In the genomic region with DNA sequence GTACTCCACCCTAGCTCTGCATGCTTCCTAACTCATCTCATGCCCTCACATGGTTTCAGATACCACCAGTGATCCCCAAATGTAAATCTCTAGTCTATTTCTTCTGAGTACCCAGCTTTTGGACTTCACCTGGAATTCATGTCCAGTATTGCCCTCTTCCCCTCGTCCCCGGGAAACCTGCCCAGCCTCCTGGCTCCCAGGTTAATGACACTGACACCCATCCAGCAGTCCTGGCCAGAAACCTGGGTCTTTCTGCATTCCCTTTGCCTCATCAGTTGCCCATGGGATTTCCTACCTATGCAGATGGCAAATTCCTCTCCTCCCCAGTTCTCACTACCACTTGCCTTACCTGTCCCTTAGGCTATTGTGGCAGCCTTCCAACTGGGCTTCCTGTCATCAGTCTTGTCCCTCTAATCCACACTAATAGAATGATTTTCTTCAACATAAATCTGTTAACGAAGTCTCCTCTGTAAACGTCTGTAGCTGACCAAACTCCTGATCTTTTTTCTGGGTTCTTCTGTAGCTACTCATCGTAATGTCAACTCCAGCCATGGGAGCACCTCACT, we compare ENCODE assay signal across 17 cellular contexts. TPM values are rescaled to one million over a fixed set of nuclear protein-coding genes. Genes with fewer than 3 reads are reported as not detected.
DNase-seq lines count a peak whose midpoint lies in the region; ATAC-seq, FAIRE-seq and TF ChIP-seq lines count a peak whose summit lies in the region.
"Had no signal": no experiment of that assay in that cellular context is flagged by ENCODE, and none has a peak within 500 bp of the region (broad histone marks: within the 10 kb centered on the region; RNA-seq: fewer than 3 reads in every experiment).

No MANE protein-coding gene starts in this region.

- H3K27me3 ChIP-seq in liver (ENCODE audit: control insufficient read depth in 4 of 4, insufficient read depth in 4 of 4, low read length in 3 of 4) (no peaks in the 10 kb centered on the region), HepG2 (ENCODE audit: control insufficient read depth in 1 of 2, insufficient read depth in 2 of 2, low read length in 2 of 2) (0 out of 5 replicates have a peak, but pooled peaks cover 0 to 4% of the 10 kb centered on the region in 2 experiments)

- CTCF ChIA-PET in HepG2 (lab: Yijun Ruan, JAX; ENCODE audit: low intra/inter-chr PET ratio, low total read pairs) = no interaction called here

- POLR2A ChIA-PET in HepG2 (lab: Yijun Ruan, JAX) = no interaction called here

- BruUV-seq in HepG2 (replicated peaks; lab: Mats Ljungman, UMichigan) = no TSS peak

- H3K36me3 ChIP-seq in liver (ENCODE audit: control insufficient read depth in 4 of 4, insufficient read depth in 3 of 4, low read depth in 1 of 4, low read length in 3 of 4) (no peaks in the 10 kb centered on the region), HepG2 (replicated peaks in 1 of 2; ENCODE audit: control insufficient read depth in 1 of 2, insufficient read depth in 2 of 2, low read length in 2 of 2) (no peaks in the 10 kb centered on the region), kidney (ENCODE audit: control insufficient read depth in 1 of 2, insufficient read depth in 2 of 2, low read length in 2 of 2) (no peaks in the 10 kb centered on the region)

- no peak for DNase-seq in HepG2 (ENCODE audit: low spot score)
- DNase-seq in NCI-H69 (lab: John Stamatoyannopoulos, UW) = peak; percentile 67
- peak; percentile 51 for DNase-seq in epithelial cell of esophagus (ENCODE audit: low read depth)
- DNase-seq in kidney = no peak
- DNase-seq: C1 segment of cervical spinal cord; CD4-positive, alpha-beta memory T cell; DMS79; HCEC 1CT; HFFc6 had no signal

- in situ Hi-C loops in HepG2 (cut with HindIII; ENCODE audit: extremely low pct_ligation_motif_present, low pct_unique_long_range_greater_than_20kb) = no loop called here

- no peak for TF ChIP-seq POLR2A in HepG2 (IDR thresholded peaks at IDR 0.05; ENCODE audit: insufficient read depth in 1 of 2, low read depth in 2 of 2, low read length in 2 of 2)

- TF ChIP-seq CTCF in liver (IDR thresholded peaks at IDR 0.05; ENCODE audit: low read depth, low read length, missing input control) = no peak
- TF ChIP-seq CTCF in HepG2 (CRISPR knock-in tag; IDR thresholded peaks at IDR 0.05) = no peak
- no peak for TF ChIP-seq CTCF in epithelial cell of esophagus (IDR thresholded peaks at IDR 0.05; ENCODE audit: insufficient read depth, low read depth, low read length, missing control alignments)
- no peak for TF ChIP-seq CTCF in kidney (IDR thresholded peaks at IDR 0.05; ENCODE audit: borderline replicate concordance, extremely low read depth, insufficient read depth)

- FAIRE-seq in HepG2 (lab: Jason Lieb, UNC) (no peak), kidney (lab: Jason Lieb, UNC) (no peak)
- FAIRE-seq: A204.1, G401.6, GM12892, GM19239 had no signal

- intact Hi-C loops in HepG2 (cut with micrococcal nuclease; ENCODE audit: unreplicated experiment) = no loop called here
- intact Hi-C loops in kidney (cut with DNase I) = no loop called here

- H3K4me3 ChIP-seq in liver (ENCODE audit: low read depth in 1 of 3, low read length in 3 of 3) = no peak overlapping the region
- H3K4me3 ChIP-seq in HepG2 (replicated peaks in 1 of 3; ENCODE audit: insufficient read depth in 1 of 3, low read depth in 2 of 3, low read length in 3 of 3) = no peak overlapping the region
- no peak overlapping the region for H3K4me3 ChIP-seq in epithelial cell of esophagus (ENCODE audit: low read length)
- no peak overlapping the region for H3K4me3 ChIP-seq in kidney (ENCODE audit: low read length in 2 of 2)

- H3K27ac ChIP-seq in liver (ENCODE audit: low read depth in 1 of 2, low read length in 2 of 2) (no peak overlapping the region), HepG2 (ENCODE audit: extremely low read length, insufficient read depth, low read length) (no peak overlapping the region), kidney (ENCODE audit: low read depth in 2 of 2, low read length in 2 of 2) (no peak overlapping the region)

- no peaks in the 10 kb centered on the region for H3K79me2 ChIP-seq in HepG2 (ENCODE audit: insufficient read depth, low read length)

- H3K9ac ChIP-seq in liver (ENCODE audit: low read depth in 1 of 2, low read length in 2 of 2) = no peak overlapping the region
- H3K9ac ChIP-seq in HepG2 (ENCODE audit: insufficient read depth, low read depth, low read length) = no peak overlapping the region
- no peak overlapping the region for H3K9ac ChIP-seq in kidney (ENCODE audit: low read length in 2 of 2)

- WGBS in liver = 66% methylated on average over 5 of the region's 5 CpGs
- WGBS in HepG2 (ENCODE audit: low lambda C conversion rate) = 42% methylated on average over 5 of the region's 5 CpGs

- no peaks in the 10 kb centered on the region for H4K20me1 ChIP-seq in HepG2 (ENCODE audit: insufficient read depth, low read length)

- TF ChIP-seq EP300 in HepG2 (IDR thresholded peaks at IDR 0.05; ENCODE audit: low read depth in 2 of 2, low read length in 2 of 2) (no peak), HepG2 (CRISPR knock-in tag; IDR thresholded peaks at IDR 0.05; ENCODE audit: borderline replicate concordance) (no peak)

- H3K9me3 ChIP-seq in liver (ENCODE audit: control insufficient read depth in 4 of 4, low read length in 3 of 4) (no peaks in the 10 kb centered on the region), HepG2 (ENCODE audit: low read length) (no peaks in the 10 kb centered on the region), kidney (ENCODE audit: control insufficient read depth in 1 of 2, low read length in 2 of 2) (no peaks in the 10 kb centered on the region)

- H3K4me1 ChIP-seq in liver (ENCODE audit: control insufficient read depth in 4 of 4, insufficient read depth in 4 of 4, low read length in 3 of 4) = peaks cover 0 to 17% (median 11%) of the 10 kb centered on the region in 4 donors
- H3K4me1 ChIP-seq in HepG2 (ENCODE audit: insufficient read depth, low read length) = no peaks in the 10 kb centered on the region
- no peaks in the 10 kb centered on the region for H3K4me1 ChIP-seq in kidney (ENCODE audit: control insufficient read depth in 1 of 2, insufficient read depth in 1 of 2, low read depth in 1 of 2, low read length in 2 of 2)

- H2AFZ ChIP-seq in HepG2 (ENCODE audit: low read length) = no peak overlapping the region

- H3K4me2 ChIP-seq in HepG2 (ENCODE audit: low read depth, low read length) = no peak overlapping the region

- ATAC-seq in HepG2 = no peak
- ATAC-seq in HG02840 (IDR thresholded peaks at IDR 0.05; ENCODE audit: low FRiP score, unreplicated experiment) = no peak
- ATAC-seq in GM18520 (IDR thresholded peaks at IDR 0.05; ENCODE audit: unreplicated experiment) = no peak

- peak; percentile 45 to 58 for TF ChIP-seq RAD21 in liver (IDR thresholded peaks at IDR 0.05)
- no peak for TF ChIP-seq RAD21 in HepG2 (CRISPR knock-in tag; IDR thresholded peaks at IDR 0.05)

TF ChIP-seq in liver, 16 proteins besides CTCF, POLR2A, EP300 and RAD21 (continues in another document):
- no peak for TF ChIP-seq ATF3 (IDR thresholded peaks at IDR 0.05)

TF ChIP-seq in HepG2, 621 proteins besides CTCF, POLR2A, EP300 and RAD21 (continues in another document):
- TF ChIP-seq SNAPC5 (CRISPR knock-in tag; IDR thresholded peaks at IDR 0.05; ENCODE audit: borderline replicate concordance) (no peak), TRIM24 (CRISPR knock-in tag; IDR thresholded peaks at IDR 0.05) (no peak), THYN1 (CRISPR knock-in tag; IDR thresholded peaks at IDR 0.05; ENCODE audit: borderline replicate concordance, low read depth) (no peak), NFRKB (IDR thresholded peaks at IDR 0.05) (no peak), ZNF138 (CRISPR knock-in tag; IDR thresholded peaks at IDR 0.05; ENCODE audit: low read depth) (no peak)

RNA-seq across cellular contexts. Expression of gene MYLK, which starts 15.3 kb away (rescaled TPM):
- total RNA-seq in liver (100 to 1,000 TPM in 1 of 2 donors, 10 to 100 TPM in 1; 17.1 to 158 TPM), HepG2 (2016; rRNA removed; fragmentation: Illumina TruSeq; extraction: Trizol) (22.1 and 34.9 TPM in 2 replicates), kidney (164 TPM)
- polyA plus RNA-seq in liver (10 to 100 TPM; 35.4 to 48.5 TPM), HepG2 (2011; rRNA removed) (6.6 and 10.6 TPM in 2 replicates), kidney (ENCODE audit: insufficient read depth, low read depth, low replicate concordance) (25.3 TPM)
- total RNA-seq in HepG2 (2016; cell fraction: cytosol; rRNA removed; fragmentation: Illumina TruSeq; extraction: Trizol; ENCODE audit: low read depth) = 2.0 and 2.1 TPM in 2 replicates
- total RNA-seq in HepG2 (2016; cell fraction: insoluble cytoplasmic fraction; rRNA removed; fragmentation: Illumina TruSeq; extraction: Trizol) = 21.3 and 34.0 TPM in 2 replicates
- 7.4 and 7.6 TPM in 2 replicates for total RNA-seq in HepG2 (2016; cell fraction: membrane; rRNA removed; fragmentation: Illumina TruSeq; extraction: Trizol)
- total RNA-seq in HepG2 (2016; cell fraction: nucleus; rRNA removed; fragmentation: Illumina TruSeq; extraction: Trizol) = 49.0 and 59.0 TPM in 2 replicates
- 3.9 and 5.9 TPM in 2 replicates for polyA plus RNA-seq in HepG2 (2011; cell fraction: cytosol; rRNA removed)
- polyA plus RNA-seq in HepG2 (2011; cell fraction: nucleus; rRNA removed) = 43.3 and 62.6 TPM in 2 replicates
- 5.0 and 10.2 TPM in 2 replicates for polyA plus RNA-seq in HepG2 (2012)
- polyA plus RNA-seq in HepG2 (2016; cell fraction: cytosol; fragmentation: Illumina TruSeq; extraction: Trizol; ENCODE audit: low read depth) = 0.33 and 0.51 TPM in 2 replicates
- 12.9 and 13.4 TPM in 2 replicates for polyA plus RNA-seq in HepG2 (2016; cell fraction: insoluble cytoplasmic fraction; fragmentation: Illumina TruSeq; extraction: Trizol; ENCODE audit: low read depth)
- 1.8 and 2.0 TPM in 2 replicates for polyA plus RNA-seq in HepG2 (2016; cell fraction: membrane; fragmentation: Illumina TruSeq; extraction: Trizol; ENCODE audit: low read depth)
- polyA plus RNA-seq in HepG2 (2016; cell fraction: nucleus; fragmentation: Illumina TruSeq; extraction: Trizol; ENCODE audit: insufficient read depth, low read depth) = 30.9 and 33.2 TPM in 2 replicates
- 0.07 and 52.0 TPM in 2 replicates for polyA minus RNA-seq in HepG2 (2011; rRNA and poly(A)+ RNA removed; ENCODE audit: low replicate concordance)
- 11.6 and 12.7 TPM in 2 replicates for polyA minus RNA-seq in HepG2 (2011; cell fraction: cytosol; rRNA and poly(A)+ RNA removed)
- polyA minus RNA-seq in HepG2 (2011; cell fraction: nucleus; rRNA and poly(A)+ RNA removed) = 90.5 and 92.6 TPM in 2 replicates
- total RNA-seq: B cell; CD4-positive, alpha-beta memory T cell had no signal

Comparison
In these comparisons a context has a peak if more than half of its experiments do, and no peak if none do; other contexts are left out.
1. DNase-seq: peak in NCI-H69 (single experiment) and epithelial cell of esophagus (single experiment); none in HepG2 (single experiment) and kidney (single experiment).